Comparison of ENCODE assay signal across 23 cellular contexts in the genomic region with DNA sequence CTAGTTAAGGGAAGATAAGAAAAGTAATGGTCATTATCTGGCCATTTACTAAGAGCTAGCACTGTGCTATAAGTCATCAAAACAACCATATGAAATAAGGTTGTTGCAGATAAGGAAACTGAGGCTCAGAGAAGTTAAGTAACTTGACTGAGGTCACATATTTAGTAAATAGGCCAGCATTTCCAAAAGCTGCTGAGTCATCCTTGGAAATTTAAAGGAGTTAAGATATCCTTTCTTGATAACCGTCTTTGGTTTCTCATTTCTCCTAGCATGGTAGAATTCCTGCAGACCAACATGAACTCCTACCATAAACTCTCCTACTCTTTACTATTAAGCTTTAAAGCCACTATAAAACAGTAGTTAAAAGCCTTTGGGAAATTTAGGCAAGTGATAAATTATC.
DNase-seq lines count a peak whose midpoint lies in the region; ATAC-seq, FAIRE-seq and TF ChIP-seq lines count a peak whose summit lies in the region.
"Had no signal": no experiment of that assay in that cellular context is flagged by ENCODE, and none has a peak within 500 bp of the region (broad histone marks: within the 10 kb centered on the region; RNA-seq: fewer than 3 reads in every experiment).

No MANE protein-coding gene starts in this region.

- CTCF ChIA-PET in A549 (lab: Yijun Ruan, JAX) = interaction anchor here (0.6 kb wide), 1 partner anchor 202 kb away, joined by 3 read pairs; no protein-coding TSS in a partner anchor

- no peaks in the 10 kb centered on the region for H3K27me3 ChIP-seq in mesendoderm (ENCODE audit: insufficient read depth, low read length, poor library complexity)
- H3K27me3 ChIP-seq: BE2C had no signal

- ATAC-seq in A549 (no peak), HG02610 (IDR thresholded peaks at IDR 0.05; ENCODE audit: unreplicated experiment) (no peak), HG02981 (IDR thresholded peaks at IDR 0.05; ENCODE audit: unreplicated experiment) (no peak)

- POLR2A ChIA-PET in A549 (lab: Yijun Ruan, JAX) = no interaction called here

- TF ChIP-seq POLR2A in A549 (IDR thresholded peaks at IDR 0.05; ENCODE audit: low read length) = no peak

- H3K4ac ChIP-seq in mesendoderm (ENCODE audit: low read depth, low read length) = no peak overlapping the region

- WGBS in A549 (ENCODE audit: missing lambda C conversion rate) = 19% methylated on average over 1 of the region's 1 CpG
- no CpG with 5 or more reads among the region's 1 CpG for WGBS in mesendoderm (ENCODE audit: extremely low coverage, insufficient coverage, low lambda C conversion rate)

- H2BK5ac ChIP-seq in mesendoderm (ENCODE audit: low read length) = no peak overlapping the region

- no peak for FAIRE-seq in A549 (lab: Jason Lieb, UNC)
- FAIRE-seq: G401.6, GM12892, GM18507, HTR-8/SVneo had no signal

- no peaks in the 10 kb centered on the region for H3K36me3 ChIP-seq in mesendoderm (ENCODE audit: control insufficient read depth, insufficient read depth, low read length)
- H3K36me3 ChIP-seq: BE2C, HAP-1 had no signal

- H3K79me2 ChIP-seq in mesendoderm (ENCODE audit: control insufficient read depth, insufficient read depth, low read length) = no peaks in the 10 kb centered on the region

- no peak overlapping the region for H3K18ac ChIP-seq in mesendoderm (ENCODE audit: low read length)

- H3K9ac ChIP-seq in mesendoderm (ENCODE audit: low read length) = no peak overlapping the region
- H3K9ac ChIP-seq: KMS-11 had no signal

- no peak for TF ChIP-seq RAD21 in A549 (conservative IDR thresholded peaks at IDR 0.05 in 1 of 2, IDR thresholded peaks at IDR 0.05 in 1 of 2)

- H3K27ac ChIP-seq in A549 (no peak overlapping the region), mesendoderm (ENCODE audit: low read depth, low read length) (no peak overlapping the region)
- H3K27ac ChIP-seq: KMS-11 had no signal

- no peak for DNase-seq in A549 (ENCODE audit: low read depth in 1 of 2, low spot score in 1 of 2)
- DNase-seq in OCI-M1 (lab: John Stamatoyannopoulos, UW) = peak; percentile 4
- DNase-seq in cardiac fibroblast (ENCODE audit: low read depth in 2 of 2) = peak; percentile 9 to 18
- peak; percentile 10 for DNase-seq in mesendoderm
- DNase-seq in 8988T = no peak
- DNase-seq in NCI-H526 (lab: John Stamatoyannopoulos, UW) = no peak
- DNase-seq: ACHN; BE2C; C1 segment of cervical spinal cord; CD4-positive, CD25-positive, alpha-beta regulatory T cell; CD8-positive, alpha-beta memory T cell; COR-L47; DMS 273 treated with DMSO at 0.1 percent for 48 hours; DMS53; DND-41 had no signal

- H2BK120ac ChIP-seq in mesendoderm (ENCODE audit: low read depth, low read length) = no peak overlapping the region

- H3K79me1 ChIP-seq in mesendoderm (ENCODE audit: low read length) = no peaks in the 10 kb centered on the region

- H3K4me3 ChIP-seq in A549 = no peak overlapping the region
- H3K4me3 ChIP-seq in cardiac fibroblast (replicated peaks in 1 of 2; ENCODE audit: low read depth in 2 of 2, low read length in 2 of 2) = no peak overlapping the region
- no peak overlapping the region for H3K4me3 ChIP-seq in mesendoderm (ENCODE audit: low read length)
- H3K4me3 ChIP-seq: HAP-1 had no signal

- H3K56ac ChIP-seq in mesendoderm (ENCODE audit: low read length) = no peak overlapping the region

- H4K8ac ChIP-seq in mesendoderm (ENCODE audit: low read depth, low read length) = no peak overlapping the region

- no peak overlapping the region for H2BK15ac ChIP-seq in mesendoderm (replicated peaks; ENCODE audit: low read depth)

- no peaks in the 10 kb centered on the region for H3K9me3 ChIP-seq in A549
- H3K9me3 ChIP-seq: BE2C, HAP-1 had no signal

- H3K23ac ChIP-seq in mesendoderm (ENCODE audit: low read length) = no peak overlapping the region

- no peak overlapping the region for H2AK5ac ChIP-seq in mesendoderm (ENCODE audit: low read length)

- H3K4me1 ChIP-seq in A549 = no peaks in the 10 kb centered on the region
- no peaks in the 10 kb centered on the region for H3K4me1 ChIP-seq in mesendoderm (ENCODE audit: control insufficient read depth, low read depth, low read length)
- H3K4me1 ChIP-seq: HAP-1 had no signal

- H4K5ac ChIP-seq in mesendoderm (ENCODE audit: low read length) = no peak overlapping the region

- no peak for TF ChIP-seq CTCF in A549 (IDR thresholded peaks at IDR 0.05)
- TF ChIP-seq CTCF in cardiac fibroblast (IDR thresholded peaks at IDR 0.05; ENCODE audit: low read depth, low read length) = no peak

- H3K4me2 ChIP-seq in A549 (no peak overlapping the region), mesendoderm (ENCODE audit: low read length) (no peak overlapping the region)
- H3K4me2 ChIP-seq: KMS-11 had no signal

- TF ChIP-seq EP300 in A549 (IDR thresholded peaks at IDR 0.05) = no peak

TF ChIP-seq in A549, 52 proteins besides CTCF, POLR2A, EP300 and RAD21:
- TF ChIP-seq HEYL (CRISPR knock-in tag; IDR thresholded peaks at IDR 0.05) = no peak
- no peak for TF ChIP-seq CHD4 (IDR thresholded peaks at IDR 0.05; ENCODE audit: borderline replicate concordance)
- TF ChIP-seq JUNB (IDR thresholded peaks at IDR 0.05) = no peak
- peak; percentile 62 for TF ChIP-seq MAFK (IDR thresholded peaks at IDR 0.05; ENCODE audit: partially characterized antibody)
- no peak for TF ChIP-seq CEBPB (IDR thresholded peaks at IDR 0.05)
- peak; percentile 54 for TF ChIP-seq NFE2L2 (conservative IDR thresholded peaks at IDR 0.05; ENCODE audit: low read length)
TF ChIP-seq in A549: peak in this region for 2.

Comparison
In these comparisons a context has a peak if more than half of its experiments do, and no peak if none do; other contexts are left out.
1. DNase-seq: peak in OCI-M1 (single experiment), cardiac fibroblast (2 of 2) and mesendoderm (single experiment); none in A549 (0 of 2), 8988T (single experiment) and NCI-H526 (0 of 2).